ENCODE assay signal across 18 cellular contexts in the genomic region with DNA sequence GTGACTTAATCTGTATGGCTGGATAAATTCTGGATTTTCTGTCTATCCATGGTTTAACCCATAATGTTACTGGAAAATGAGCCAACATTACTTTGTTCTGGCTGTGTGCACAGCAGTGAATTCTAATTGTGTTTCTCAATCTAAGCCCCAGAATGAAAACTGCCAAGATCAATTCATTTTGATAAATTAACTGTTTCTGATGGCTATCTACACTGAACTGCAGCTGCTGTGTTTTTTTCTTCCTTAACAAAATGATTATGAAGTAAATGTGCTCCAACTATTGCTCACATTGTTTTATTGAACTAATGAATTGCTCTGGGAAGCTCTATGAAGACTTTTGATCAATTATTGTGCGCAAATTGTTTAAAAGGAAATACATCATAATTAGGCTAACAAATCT. TPM values are rescaled to one million over a fixed set of nuclear protein-coding genes. Genes with fewer than 3 reads are reported as not detected.
DNase-seq lines count a peak whose midpoint lies in the region; ATAC-seq and TF ChIP-seq lines count a peak whose summit lies in the region.
"Had no signal": no experiment of that assay in that cellular context is flagged by ENCODE, and none has a peak within 500 bp of the region (broad histone marks: within the 10 kb centered on the region; RNA-seq: fewer than 3 reads in every experiment).

No MANE protein-coding gene starts in this region.

- no peak overlapping the region for H2AFZ ChIP-seq in neural progenitor cell (replicated peaks)

- H3K36me3 ChIP-seq in neural progenitor cell, result no peaks in the 10 kb centered on the region
- H3K36me3 ChIP-seq: Peyer's patch had no signal

- H3K4me1 Mint-ChIP-seq in neural progenitor cell, result peaks cover 61% of the 10 kb centered on the region
- H3K4me1 Mint-ChIP-seq: CD4-positive, CD25-positive, alpha-beta regulatory T cell had no signal

- no peak overlapping the region for H3K4me3 Mint-ChIP-seq in neural progenitor cell
- H3K4me3 Mint-ChIP-seq: CD4-positive, CD25-positive, alpha-beta regulatory T cell had no signal

- H3K79me2 ChIP-seq in neural progenitor cell (ENCODE audit: low read depth), result no peaks in the 10 kb centered on the region

- no peak overlapping the region for H3K9ac ChIP-seq in neural progenitor cell

- H3K4me2 ChIP-seq in neural progenitor cell, result no peak overlapping the region

- in situ Hi-C loops in G401 (cut with HindIII; ENCODE audit: low sequenced_read_pairs), result no loop called here

- no peaks in the 10 kb centered on the region for H3K27me3 Mint-ChIP-seq in neural progenitor cell (ENCODE audit: insufficient read depth, low read depth)
- H3K27me3 Mint-ChIP-seq: CD4-positive, CD25-positive, alpha-beta regulatory T cell had no signal

- no peaks in the 10 kb centered on the region for H3K4me1 ChIP-seq in neural progenitor cell
- H3K4me1 ChIP-seq: Peyer's patch had no signal

- H3K27ac ChIP-seq in dorsolateral prefrontal cortex (peak overlapping the region in 58 of 59 donors; percentile 57 to 99 (median 94)), neural progenitor cell (no peak overlapping the region), substantia nigra (ENCODE audit: low read depth, low read length, poor library complexity, severe bottlenecking) (peak overlapping the region; percentile 96)
- H3K27ac ChIP-seq: Peyer's patch had no signal

- H3K4me3 ChIP-seq in dorsolateral prefrontal cortex (peak overlapping the region in 53 of 59 donors; percentile 2 to 64 (median 38)), neural progenitor cell (no peak overlapping the region)
- H3K4me3 ChIP-seq: Peyer's patch had no signal

- H3K36me3 Mint-ChIP-seq in neural progenitor cell, result peaks cover 2% of the 10 kb centered on the region
- H3K36me3 Mint-ChIP-seq: CD4-positive, CD25-positive, alpha-beta regulatory T cell had no signal

- H3K9me3 ChIP-seq in neural progenitor cell (ENCODE audit: low read depth), result peaks cover 3% of the 10 kb centered on the region
- H3K9me3 ChIP-seq: Peyer's patch had no signal

- TF ChIP-seq CTCF in dorsolateral prefrontal cortex (IDR thresholded peaks at IDR 0.05 in 54 of 56, conservative IDR thresholded peaks at IDR 0.05 in 2 of 56; ENCODE audit: low read depth in 1 of 56, partially characterized antibody in 56 of 56) (no peak), neural progenitor cell (IDR thresholded peaks at IDR 0.05) (no peak), omental fat pad (IDR thresholded peaks at IDR 0.05) (no peak)

- H3K9me3 Mint-ChIP-seq in neural progenitor cell, result peaks cover 2% of the 10 kb centered on the region
- H3K9me3 Mint-ChIP-seq: CD4-positive, CD25-positive, alpha-beta regulatory T cell had no signal

- no peaks in the 10 kb centered on the region for H3F3A ChIP-seq in neural progenitor cell (ENCODE audit: low read depth)

- H4K20me1 ChIP-seq in neural progenitor cell (ENCODE audit: low read depth), result no peaks in the 10 kb centered on the region

- DNase-seq in SK-N-DZ (ENCODE audit: low spot score) (peak; percentile 83), dorsolateral prefrontal cortex (no peak), neural progenitor cell (ENCODE audit: low spot score) (no peak), substantia nigra (lab: John Stamatoyannopoulos, UW) (no peak), G401 (ENCODE audit: low spot score) (no peak), omental fat pad (ENCODE audit: low spot score) (no peak)
- no peak for DNase-seq in activated CD4-positive, CD25-positive, alpha-beta regulatory T cell (lab: John Stamatoyannopoulos, UW)
- DNase-seq: CD4-positive, CD25-positive, alpha-beta regulatory T cell; KG1; NCI-H1105; NCI-H2029 treated with DMSO at 0.1 percent for 48 hours; NCI-H2171; NCI-H345; NCI-H774; Peyer's patch had no signal

- ATAC-seq in omental fat pad (ENCODE audit: low FRiP score) (no peak), GM18867 (IDR thresholded peaks at IDR 0.05; ENCODE audit: unreplicated experiment) (no peak)

- intact Hi-C loops in dorsolateral prefrontal cortex (cut with DNase I), result loop anchor here in 1 of 2 donors (1.0 to 5.0 kb wide), 3 partner anchors 65 to 155 kb away; no protein-coding TSS in a partner anchor

- H3K27me3 ChIP-seq in dorsolateral prefrontal cortex (no peaks in the 10 kb centered on the region), neural progenitor cell (no peaks in the 10 kb centered on the region)
- H3K27me3 ChIP-seq: Peyer's patch had no signal

- peak overlapping the region; percentile 89 for H3K27ac Mint-ChIP-seq in neural progenitor cell

RNA-seq across cellular contexts. Expression of gene CPB1, which starts 35.7 kb away (rescaled TPM):
- not detected in 2 replicates for polyA plus RNA-seq in SK-N-DZ (2014; cell fraction: cytosol; rRNA removed)
- not detected in 2 replicates for polyA plus RNA-seq in SK-N-DZ (2014; cell fraction: nucleus; rRNA removed)
- 1 to 10 TPM in 61 of 120 experiments, under 1 TPM in 33, not detected in 26; 0.21 to 8.7 (median 1.3) TPM for total RNA-seq in dorsolateral prefrontal cortex
- not detected in 2 replicates for total RNA-seq in neural progenitor cell (ENCODE audit: low replicate concordance)
- total RNA-seq in G401 (2014; rRNA removed; shearing (Covaris generic)), result not detected in 2 replicates
- 10 to 100 TPM in 1 of 4 donors, 1 to 10 TPM in 2, under 1 TPM in 1; 0.72 to 38.9 (median 4.2) TPM for total RNA-seq in omental fat pad
- total RNA-seq: CD4-positive, CD25-positive, alpha-beta regulatory T cell; OCI-LY7 had no signal
- polyA plus RNA-seq: BJ; CD4-positive, CD25-positive, alpha-beta regulatory T cell had no signal
